ENCODE assay signal across 21 cellular contexts in genomic region chr12:123450636-123451035, GRCh38.
"Had no signal": no experiment of that assay in that cellular context is flagged by ENCODE, and none has a peak within 500 bp of the region (broad histone marks: within the 10 kb centered on the region; RNA-seq: fewer than 3 reads in every experiment).

No MANE protein-coding gene starts in this region.

- H3K27ac ChIP-seq: gastrocnemius medialis, ovary, suprapubic skin, tibial artery, upper lobe of right lung had no signal

- H3K27me3 ChIP-seq: gastrocnemius medialis, heart right ventricle, ovary, suprapubic skin, tibial artery, upper lobe of right lung had no signal

- H3K36me3 ChIP-seq: gastrocnemius medialis, heart right ventricle, ovary, suprapubic skin, tibial artery, upper lobe of right lung had no signal

- H3K9me3 ChIP-seq: gastrocnemius medialis, heart right ventricle, ovary, suprapubic skin, tibial artery, upper lobe of right lung had no signal

- H3K4me1 Mint-ChIP-seq: neural crest cell had no signal

- H3K9me3 Mint-ChIP-seq: mesothelial cell of epicardium, natural killer cell, neural crest cell had no signal

- H3K27me3 Mint-ChIP-seq: progenitor cell of endocrine pancreas had no signal

- DNase-seq: cortex of kidney; effector memory CD4-positive, alpha-beta T cell; gastrocnemius medialis; heart right ventricle; hypothalamus; islet precursor cell; natural killer cell; nucleus accumbens; ovary; right cardiac atrium; small intestine; stimulated activated CD4-positive, alpha-beta T cell treated with anti-CD3 and anti-CD28 coated beads, Interleukin-12 subunit alpha, Interleukin-12 subunit beta, amount 100 ng/mL, for 4 hours; stimulated activated naive CD8-positive, alpha-beta T cell treated with anti-CD3 and anti-CD28 coated beads, Interleukin-15, Interleukin-2, amounts not matched to agents 100 U/mL and 50 U/mL, for 24 hours; tibial artery; upper lobe of right lung had no signal

- ATAC-seq: esophagus mucosa; gastrocnemius medialis; heart right ventricle; left lobe of liver; natural killer cell; right cardiac atrium; stimulated activated naive CD8-positive, alpha-beta T cell treated with anti-CD3 and anti-CD28 coated beads, Interleukin-15, Interleukin-2, amounts not matched to agents 100 U/mL and 50 U/mL, for 24 hours; upper lobe of right lung had no signal

- H3K4me3 Mint-ChIP-seq: mesothelial cell of epicardium, natural killer cell, neural crest cell had no signal

- H3K27ac Mint-ChIP-seq: mesothelial cell of epicardium, progenitor cell of endocrine pancreas had no signal

- H3K4me1 ChIP-seq: gastrocnemius medialis had no signal

- H3K4me3 ChIP-seq: gastrocnemius medialis, heart right ventricle, ovary, suprapubic skin, tibial artery, upper lobe of right lung had no signal

- H3K36me3 Mint-ChIP-seq: mesothelial cell of epicardium, natural killer cell had no signal
